Comparison of ENCODE assay signal across 8 cellular contexts in genomic region chr17:40433551-40434384, GRCh38. TPM values are rescaled to one million over a fixed set of nuclear protein-coding genes. Genes with fewer than 3 reads are reported as not detected.
A peak's percentile ranks its signal among the peaks of the same experiment; 100 is the strongest.
DNase-seq lines count a peak whose midpoint lies in the region; ATAC-seq, FAIRE-seq and TF ChIP-seq lines count a peak whose summit lies in the region.

No MANE protein-coding gene starts in this region.

- intact Hi-C loops in PC-9 (cut with micrococcal nuclease; ENCODE audit: unreplicated experiment) (no loop called here), sigmoid colon (cut with DNase I) (no loop called here)

- H3K27me3 ChIP-seq in PC-9 (ENCODE audit: insufficient read depth, low read depth) = no peaks in the 10 kb centered on the region
- no peaks in the 10 kb centered on the region for H3K27me3 ChIP-seq in sigmoid colon

- TF ChIP-seq CTCF in PC-9 (conservative IDR thresholded peaks at IDR 0.05) = peak; percentile 62
- peak in 3 of 4 experiments; percentile 17 to 47 (median 41) for TF ChIP-seq CTCF in sigmoid colon (IDR thresholded peaks at IDR 0.05)

- H3K4me1 ChIP-seq in PC-9 (replicated peaks; ENCODE audit: insufficient read depth) = no peaks in the 10 kb centered on the region
- peaks cover 0 to 52% (median 44%) of the 10 kb centered on the region in 4 donors for H3K4me1 ChIP-seq in sigmoid colon

- TF ChIP-seq POLR2A in erythroblast (IDR thresholded peaks at IDR 0.05; ENCODE audit: low read length) (no peak), sigmoid colon (IDR thresholded peaks at IDR 0.05) (no peak)

- no peaks in the 10 kb centered on the region for H3K9me3 ChIP-seq in PC-9 (ENCODE audit: insufficient read depth, low read depth)
- no peaks in the 10 kb centered on the region for H3K9me3 ChIP-seq in sigmoid colon

- no TSS peak for BruUV-seq in PC-9 (replicated peaks; lab: Mats Ljungman, UMichigan)

- H3K27ac ChIP-seq in PC-9 (no peak overlapping the region), sigmoid colon (peak overlapping the region; percentile 80 to 92 (median 83))

- H4K20me1 ChIP-seq in PC-9 (ENCODE audit: insufficient read depth) = no peaks in the 10 kb centered on the region

- peak; percentile 55 for DNase-seq in activated CD4-positive, alpha-beta T cell treated with anti-CD3 and anti-CD28 coated beads for 48 hours
- no peak for DNase-seq in activated CD4-positive, alpha-beta T cell treated with anti-CD3 and anti-CD28 coated beads for 4 hours
- no peak for DNase-seq in PC-9
- DNase-seq in erythroblast (lab: John Stamatoyannopoulos, UW) = peak; percentile 49 to 52
- DNase-seq in sigmoid colon = peak; percentile 71
- no peak for DNase-seq in frontal cortex (ENCODE audit: low spot score in 2 of 2)
- DNase-seq in NCI-H226 = no peak

- H3K79me2 ChIP-seq in PC-9 (ENCODE audit: low read depth) = no peaks in the 10 kb centered on the region

- ATAC-seq in HG03039 (IDR thresholded peaks at IDR 0.05; ENCODE audit: unreplicated experiment) = no peak

- POLR2A ChIA-PET in PC-9 (lab: Charles Lee; ENCODE audit: unreplicated experiment) = no interaction called here

- CTCF ChIA-PET in PC-9 (lab: Charles Lee) = interaction anchor here (0.5 to 0.7 kb wide), 3 partner anchors 126 to 1221 kb away, joined by 3 to 9 read pairs (median 4); no protein-coding TSS in a partner anchor

- no peaks in the 10 kb centered on the region for H3K36me3 ChIP-seq in PC-9 (ENCODE audit: low read depth)
- no peaks in the 10 kb centered on the region for H3K36me3 ChIP-seq in sigmoid colon

- TF ChIP-seq EP300 in sigmoid colon (IDR thresholded peaks at IDR 0.05) = no peak

- H2AFZ ChIP-seq in PC-9 = no peak overlapping the region

- no peak for FAIRE-seq in frontal cortex (lab: Jason Lieb, UNC)

- H3F3A ChIP-seq in PC-9 (ENCODE audit: insufficient read depth, low read depth) = no peaks in the 10 kb centered on the region

- no peak overlapping the region for H3K4me3 ChIP-seq in PC-9
- no peak overlapping the region for H3K4me3 ChIP-seq in sigmoid colon

- WGBS in sigmoid colon, 2 donors = 83 to 88% methylated on average over 6 of the region's 6 CpGs

- H3K9me2 ChIP-seq in PC-9 (ENCODE audit: insufficient read depth) = no peaks in the 10 kb centered on the region

- H3K4me2 ChIP-seq in PC-9 = no peak overlapping the region

RNA-seq across cellular contexts. Expression of gene IGFBP4, which starts 9.5 kb away (rescaled TPM):
- total RNA-seq in PC-9 (2021) (138 and 211 TPM in 2 replicates), sigmoid colon (100 to 1,000 TPM; 198 to 440 (median 325) TPM), frontal cortex (7.3 TPM)
- polyA plus RNA-seq in sigmoid colon = 100 to 1,000 TPM in 2 of 3 donors, 10 to 100 TPM in 1; 30.3 to 242 (median 108) TPM

RNA-seq across cellular contexts. Expression of gene TOP2A, which starts 16.1 kb away (rescaled TPM):
- total RNA-seq in PC-9 (2021) (156 and 235 TPM in 2 replicates), sigmoid colon (1 to 10 TPM in 3 of 4 donors, under 1 TPM in 1; 0.33 to 2.3 (median 1.8) TPM), frontal cortex (19.6 TPM)
- 10 to 100 TPM in 2 of 3 donors, 1 to 10 TPM in 1; 1.8 to 28.7 (median 11.3) TPM for polyA plus RNA-seq in sigmoid colon

Comparison
In these comparisons a context has a peak if more than half of its experiments do, and no peak if none do; other contexts are left out.
1. DNase-seq: peak in activated CD4-positive, alpha-beta T cell treated with anti-CD3 and anti-CD28 coated beads for 48 hours (single experiment), erythroblast (2 of 2) and sigmoid colon (single experiment); none in activated CD4-positive, alpha-beta T cell treated with anti-CD3 and anti-CD28 coated beads for 4 hours (0 of 2), PC-9 (0 of 2), frontal cortex (0 of 2) and NCI-H226 (single experiment).
2. RNA of gene IGFBP4, which starts 9.5 kb away (total RNA-seq): 198 to 440 TPM in sigmoid colon and 138 to 211 TPM in PC-9; 7.3 TPM in frontal cortex (single experiment); every median in the first group is over 10 times any median in the second.